Comparison of ENCODE assay signal across 8 cellular contexts in the genomic region with DNA sequence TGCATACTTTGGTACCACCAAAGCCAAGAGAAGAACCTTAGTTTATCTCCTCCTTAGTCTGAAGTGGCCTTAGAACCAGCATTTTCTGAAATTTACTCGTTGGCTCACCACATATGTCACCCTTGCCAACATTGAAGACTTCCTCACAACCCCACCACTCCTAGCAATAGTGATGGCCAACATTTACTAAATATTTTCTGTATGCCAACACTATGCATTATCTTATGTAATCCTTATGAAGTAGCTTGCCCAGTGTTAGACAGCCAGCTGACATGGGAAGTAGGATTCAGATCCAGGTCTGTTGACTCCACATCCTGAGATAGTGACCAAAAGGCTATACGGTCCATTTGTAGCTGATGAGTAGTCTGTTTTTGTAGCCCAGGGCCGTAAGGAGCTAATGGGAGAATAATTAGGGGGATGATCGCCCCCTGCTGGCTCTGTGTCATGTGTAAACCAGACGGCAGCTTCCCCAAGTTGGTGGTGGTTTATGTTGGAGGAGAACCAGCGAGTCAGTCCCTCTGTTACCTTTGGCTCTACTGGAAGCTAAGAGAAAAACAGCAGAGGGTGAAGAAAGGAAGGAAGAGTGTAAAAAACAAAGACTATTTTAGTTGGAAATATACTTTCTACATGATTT.
A peak's percentile ranks its signal among the peaks of the same experiment; 100 is the strongest.
DNase-seq lines count a peak whose midpoint lies in the region; ATAC-seq lines count a peak whose summit lies in the region.

No MANE protein-coding gene starts in this region.

- no peaks in the 10 kb centered on the region for H3K27me3 ChIP-seq in layer of hippocampus (ENCODE audit: control insufficient read depth, insufficient read depth, low read length)

- H3K27ac ChIP-seq in layer of hippocampus (ENCODE audit: low read depth, low read length), result peak overlapping the region; percentile 25

- ATAC-seq in HG02884 (IDR thresholded peaks at IDR 0.05; ENCODE audit: unreplicated experiment), result peak; percentile 65
- no peak for ATAC-seq in GM19023 (IDR thresholded peaks at IDR 0.05; ENCODE audit: unreplicated experiment)

- DNase-seq in G401 (ENCODE audit: low spot score), result peak; percentile 66
- peak; percentile 67 for DNase-seq in NCI-H345 (lab: John Stamatoyannopoulos, UW)
- DNase-seq in activated CD4-positive, CD25-positive, alpha-beta regulatory T cell treated with anti-CD3 and anti-CD28 coated beads, Interleukin-2, amount 50 U/mL, for 72 hours, result peak; percentile 57
- peak; percentile 30 for DNase-seq in cerebellum (ENCODE audit: low spot score)
- peak; percentile 75 to 80 for DNase-seq in stimulated activated CD4-positive, alpha-beta T cell treated with anti-CD3 and anti-CD28 coated beads, Interleukin-2, amount 100 ng/mL, for 24 hours

- in situ Hi-C loops in G401 (cut with HindIII; ENCODE audit: low sequenced_read_pairs), result no loop called here
